20 cellular contexts compared by ENCODE assay signal in the genomic region with DNA sequence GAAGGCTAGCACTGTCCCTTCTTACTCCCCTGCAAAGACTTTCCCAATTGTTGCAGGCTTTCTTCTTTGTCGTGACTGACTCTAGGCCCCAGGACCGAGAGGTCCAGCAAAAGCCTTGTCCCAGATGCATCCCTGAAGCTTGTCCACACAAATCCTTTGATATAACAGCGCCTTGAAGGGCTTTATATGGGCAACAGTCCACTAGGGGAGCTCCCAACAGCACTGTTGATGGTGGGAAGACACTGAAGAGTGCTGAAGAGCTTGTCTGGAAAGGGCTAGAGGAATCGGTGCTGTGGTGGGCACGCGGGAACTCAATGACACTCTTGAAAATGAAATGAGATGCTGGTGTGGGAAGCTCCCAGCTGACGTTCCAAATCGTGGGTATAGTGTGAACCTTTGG.
"Had no signal": no experiment of that assay in that cellular context is flagged by ENCODE, and none has a peak within 500 bp of the region (broad histone marks: within the 10 kb centered on the region; RNA-seq: fewer than 3 reads in every experiment).

No MANE protein-coding gene starts in this region.

- H3K9me3 ChIP-seq: heart right ventricle, left ventricle myocardium inferior, neutrophil, pancreas had no signal

- H3K27me3 Mint-ChIP-seq: activated CD4-positive, alpha-beta T cell treated with anti-CD3 and anti-CD28 coated beads, Interleukin-2, amount 10 ng/mL, durations not matched to agents 7 days and 5 days; activated naive CD4-positive, alpha-beta T cell treated with anti-CD3 and anti-CD28 coated beads, Interleukin-2, amount 10 ng/mL, durations not matched to agents 7 days and 5 days had no signal

- H3K27me3 ChIP-seq: neutrophil had no signal

- H3K27ac ChIP-seq: coronary artery, heart right ventricle, left ventricle myocardium inferior, neutrophil, pancreas had no signal

- H3K27ac Mint-ChIP-seq: activated CD4-positive, alpha-beta T cell treated with anti-CD3 and anti-CD28 coated beads, Interleukin-2, amount 10 ng/mL, durations not matched to agents 7 days and 5 days; activated CD8-positive, alpha-beta T cell treated with anti-CD3 and anti-CD28 coated beads, Interleukin-2, amount 10 ng/mL, durations not matched to agents 7 days and 5 days; activated naive CD4-positive, alpha-beta T cell treated with anti-CD3 and anti-CD28 coated beads, Interleukin-2, amount 10 ng/mL, durations not matched to agents 7 days and 5 days; activated naive CD8-positive, alpha-beta T cell treated with anti-CD3 and anti-CD28 coated beads, Interleukin-2, amount 50 U/mL, for 24 hours; immature natural killer cell; natural killer cell; T-helper 1 cell treated with Interleukin-12 subunit alpha and Interleukin-12 subunit beta and Interleukin-4 antibody, amounts not matched to agents 30 μg/mL and 1 μg/mL, for 36 hours had no signal

- H3K4me3 Mint-ChIP-seq: activated CD4-positive, alpha-beta T cell treated with anti-CD3 and anti-CD28 coated beads, Interleukin-2, amount 10 ng/mL, durations not matched to agents 7 days and 5 days; activated CD8-positive, alpha-beta T cell treated with anti-CD3 and anti-CD28 coated beads, Interleukin-2, amount 10 ng/mL, durations not matched to agents 7 days and 5 days; activated naive CD4-positive, alpha-beta T cell treated with anti-CD3 and anti-CD28 coated beads, Interleukin-2, amount 10 ng/mL, durations not matched to agents 7 days and 5 days; activated naive CD8-positive, alpha-beta T cell treated with anti-CD3 and anti-CD28 coated beads, Interleukin-2, amount 50 U/mL, for 24 hours; activated T-cell treated with anti-CD3 and anti-CD28 coated beads, Interleukin-2, amount 50 U/mL, for 4 hours; central memory CD8-positive, alpha-beta T cell; immature natural killer cell; natural killer cell; T-helper 1 cell treated with Interleukin-12 subunit alpha and Interleukin-12 subunit beta and Interleukin-4 antibody, amounts not matched to agents 30 μg/mL and 1 μg/mL, for 36 hours had no signal

- ATAC-seq: activated CD4-positive, CD25-positive, alpha-beta regulatory T cell treated with anti-CD3 and anti-CD28 coated beads, Interleukin-2, amount 50 U/mL, for 24 hours; activated CD8-positive, alpha-beta T cell treated with anti-CD3 and anti-CD28 coated beads, Interleukin-2, amount 10 ng/mL, durations not matched to agents 7 days and 5 days; activated naive CD8-positive, alpha-beta T cell treated with anti-CD3 and anti-CD28 coated beads, Interleukin-2, amount 50 U/mL, for 24 hours; activated T-cell treated with anti-CD3 and anti-CD28 coated beads, Interleukin-2, amount 50 U/mL, for 4 hours; heart right ventricle; natural killer cell; pancreas had no signal

- H3K36me3 Mint-ChIP-seq: activated naive CD4-positive, alpha-beta T cell treated with anti-CD3 and anti-CD28 coated beads, Interleukin-2, amount 10 ng/mL, durations not matched to agents 7 days and 5 days; immature natural killer cell; natural killer cell had no signal

- H3K4me1 Mint-ChIP-seq: activated CD4-positive, alpha-beta T cell treated with anti-CD3 and anti-CD28 coated beads, Interleukin-2, amount 10 ng/mL, durations not matched to agents 7 days and 5 days; activated naive CD4-positive, alpha-beta T cell treated with anti-CD3 and anti-CD28 coated beads, Interleukin-2, amount 10 ng/mL, durations not matched to agents 7 days and 5 days; activated naive CD8-positive, alpha-beta T cell treated with anti-CD3 and anti-CD28 coated beads, Interleukin-2, amount 50 U/mL, for 24 hours; central memory CD8-positive, alpha-beta T cell; immature natural killer cell; natural killer cell had no signal

- H3K4me1 ChIP-seq: heart right ventricle, left ventricle myocardium inferior, pancreas had no signal

- DNase-seq: activated CD4-positive, alpha-beta T cell treated with anti-CD3 and anti-CD28 coated beads, Interleukin-2, amount 10 ng/mL, durations not matched to agents 7 days and 5 days; activated CD8-positive, alpha-beta T cell treated with anti-CD3 and anti-CD28 coated beads, Interleukin-2, amount 10 ng/mL, durations not matched to agents 7 days and 5 days; activated effector memory CD4-positive, alpha-beta T cell treated with Interleukin-2 at 50 U/mL for 16 hours; activated naive CD4-positive, alpha-beta T cell treated with anti-CD3 and anti-CD28 coated beads, Interleukin-2, amount 10 ng/mL, durations not matched to agents 7 days and 5 days; activated naive CD8-positive, alpha-beta T cell treated with anti-CD3 and anti-CD28 coated beads, Interleukin-2, amount 50 U/mL, for 24 hours; activated T-cell treated with anti-CD3 and anti-CD28 coated beads, Interleukin-2, amount 50 U/mL, for 4 hours; aorta; heart right ventricle; immature natural killer cell; kidney glomerular epithelial cell; left ventricle myocardium inferior; mammary epithelial cell; natural killer cell; pancreas; stimulated activated naive CD4-positive, alpha-beta T cell had no signal

- H3K9me3 Mint-ChIP-seq: activated CD4-positive, alpha-beta T cell treated with anti-CD3 and anti-CD28 coated beads, Interleukin-2, amount 10 ng/mL, durations not matched to agents 7 days and 5 days; activated naive CD4-positive, alpha-beta T cell treated with anti-CD3 and anti-CD28 coated beads, Interleukin-2, amount 10 ng/mL, durations not matched to agents 7 days and 5 days; activated naive CD8-positive, alpha-beta T cell treated with anti-CD3 and anti-CD28 coated beads, Interleukin-2, amount 50 U/mL, for 24 hours; activated T-cell treated with anti-CD3 and anti-CD28 coated beads, Interleukin-2, amount 50 U/mL, for 4 hours; immature natural killer cell; natural killer cell; T-helper 1 cell treated with Interleukin-12 subunit alpha and Interleukin-12 subunit beta and Interleukin-4 antibody, amounts not matched to agents 30 μg/mL and 1 μg/mL, for 36 hours had no signal
